1 cellular context compared by ENCODE assay signal in the genomic region with DNA sequence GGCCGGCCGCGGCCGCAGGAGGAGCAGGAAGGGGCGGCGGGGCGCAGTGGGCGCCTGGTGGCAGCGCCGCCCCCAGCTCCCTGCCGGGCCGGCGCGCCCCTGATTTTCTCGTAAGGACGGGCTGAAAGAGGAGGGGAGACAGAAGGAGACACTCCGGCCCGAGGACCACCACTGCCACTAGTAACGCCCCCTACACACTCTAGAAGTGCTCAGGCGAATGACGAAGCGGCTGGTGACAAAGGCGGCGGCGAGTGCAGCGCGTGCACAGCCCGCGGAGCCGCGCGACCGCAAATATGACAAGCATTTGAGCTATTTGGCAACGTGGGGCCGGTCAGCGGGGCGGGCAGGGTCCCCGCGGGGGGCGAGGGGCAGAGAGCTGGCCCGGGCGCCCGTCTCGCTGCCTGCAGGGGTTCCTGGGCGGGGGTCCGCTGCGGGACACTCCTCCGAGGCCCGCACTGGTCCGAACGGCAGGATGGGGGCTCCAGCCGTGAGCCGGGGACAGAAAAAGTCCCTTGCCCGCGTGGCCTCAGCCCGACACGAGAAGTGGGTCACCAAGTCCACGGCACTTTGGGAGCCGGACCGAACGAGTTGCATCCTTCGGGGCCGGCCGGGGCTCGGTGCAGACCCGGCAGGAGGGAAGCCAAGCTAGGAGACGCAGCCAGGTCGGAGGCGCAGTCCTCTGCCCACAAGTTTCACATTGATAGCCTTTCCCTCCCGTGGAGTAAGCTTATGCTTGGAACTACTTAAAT.
TF ChIP-seq lines count a peak whose summit lies in the region.

No MANE protein-coding gene starts in this region.

TF ChIP-seq in K562, 482 proteins besides CTCF, POLR2A, EP300 and RAD21 (continued from another document and continues in another):
- TF ChIP-seq KLF13 (tag; IDR thresholded peaks at IDR 0.05; ENCODE audit: borderline replicate concordance, low read depth) (peak; percentile 70; the same call in 1 of the 2 replicates), PRPF4 (IDR thresholded peaks at IDR 0.05; ENCODE audit: insufficient read depth, low read depth, low read length, poor library complexity, severe bottlenecking) (no peak), NKRF (IDR thresholded peaks at IDR 0.05; ENCODE audit: borderline replicate concordance) (no peak), ZBTB9 (CRISPR knock-in tag; IDR thresholded peaks at IDR 0.05) (peak; percentile 50; the same call in 1 of the 2 replicates), UBTF (IDR thresholded peaks at IDR 0.05; ENCODE audit: borderline replicate concordance in 1 of 2, low read depth in 2 of 2, low read length in 2 of 2) (peak in 1 of 2 experiments; percentile 62; a peak in 1 of 4 replicates), ZNF134 (CRISPR knock-in tag; conservative IDR thresholded peaks at IDR 0.05) (no peak), FOSL1 (tag; conservative IDR thresholded peaks at IDR 0.05) (peak; percentile 77), SNIP1 (IDR thresholded peaks at IDR 0.05; ENCODE audit: low read depth) (no peak), HCFC1 (IDR thresholded peaks at IDR 0.05; ENCODE audit: low read depth, low read length) (no peak), PHF8 (IDR thresholded peaks at IDR 0.05; ENCODE audit: borderline replicate concordance, low read length) (peak; percentile 91; the same call in 1 of the 2 replicates), ZFX (CRISPR knock-in tag; IDR thresholded peaks at IDR 0.05) (peak; percentile 88), CHCHD3 (CRISPR knock-in tag; IDR thresholded peaks at IDR 0.05) (no peak), ZNF316 (IDR thresholded peaks at IDR 0.05) (no peak), PTRF (tag; IDR thresholded peaks at IDR 0.05) (no peak), SUPT5H (IDR thresholded peaks at IDR 0.05) (peak; percentile 72; the same call in 1 of the 2 replicates), XRCC3 (IDR thresholded peaks at IDR 0.05) (no peak), MEIS2 (IDR thresholded peaks at IDR 0.05; ENCODE audit: partially characterized antibody) (no peak), IRF9 (tag; IDR thresholded peaks at IDR 0.05) (no peak), SMARCA5 (IDR thresholded peaks at IDR 0.05) (no peak), ZNF24 (IDR thresholded peaks at IDR 0.05) (no peak), NR0B1 (IDR thresholded peaks at IDR 0.05; ENCODE audit: partially characterized antibody) (no peak), NBN (IDR thresholded peaks at IDR 0.05; ENCODE audit: low read depth) (no peak; the same call in 1 of the 2 replicates), ATF3 (IDR thresholded peaks at IDR 0.05) (no peak), ATF3 (CRISPR knock-in tag; conservative IDR thresholded peaks at IDR 0.05) (peak; percentile 64; the same call in 1 of the 2 replicates), CHD2 (IDR thresholded peaks at IDR 0.05; ENCODE audit: low read depth, low read length) (no peak), RB1 (IDR thresholded peaks at IDR 0.05; ENCODE audit: low read depth) (peak; percentile 68; the same call in 1 of the 2 replicates), JUN (IDR thresholded peaks at IDR 0.05; ENCODE audit: borderline replicate concordance, low read depth, low read length) (peak; percentile 18; the same call in 1 of the 2 replicates), JUN (CRISPR knock-in tag; IDR thresholded peaks at IDR 0.05; ENCODE audit: borderline replicate concordance) (peak; percentile 69; the same call in 1 of the 2 replicates), PHB (CRISPR knock-in tag; IDR thresholded peaks at IDR 0.05) (no peak), ZNF143 (CRISPR knock-in tag; IDR thresholded peaks at IDR 0.05) (no peak)
- TF ChIP-seq, protein P1, sequence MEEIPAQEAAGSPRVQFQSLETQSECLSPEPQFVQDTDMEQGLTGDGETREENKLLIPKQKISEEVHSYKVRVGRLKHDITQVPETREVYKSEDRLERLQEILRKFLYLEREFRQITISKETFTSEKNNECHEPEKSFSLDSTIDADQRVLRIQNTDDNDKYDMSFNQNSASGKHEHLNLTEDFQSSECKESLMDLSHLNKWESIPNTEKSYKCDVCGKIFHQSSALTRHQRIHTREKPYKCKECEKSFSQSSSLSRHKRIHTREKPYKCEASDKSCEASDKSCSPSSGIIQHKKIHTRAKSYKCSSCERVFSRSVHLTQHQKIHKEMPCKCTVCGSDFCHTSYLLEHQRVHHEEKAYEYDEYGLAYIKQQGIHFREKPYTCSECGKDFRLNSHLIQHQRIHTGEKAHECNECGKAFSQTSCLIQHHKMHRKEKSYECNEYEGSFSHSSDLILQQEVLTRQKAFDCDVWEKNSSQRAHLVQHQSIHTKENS (CRISPR knock-in tag; IDR thresholded peaks at IDR 0.05): no peak
- TF ChIP-seq, protein P2, sequence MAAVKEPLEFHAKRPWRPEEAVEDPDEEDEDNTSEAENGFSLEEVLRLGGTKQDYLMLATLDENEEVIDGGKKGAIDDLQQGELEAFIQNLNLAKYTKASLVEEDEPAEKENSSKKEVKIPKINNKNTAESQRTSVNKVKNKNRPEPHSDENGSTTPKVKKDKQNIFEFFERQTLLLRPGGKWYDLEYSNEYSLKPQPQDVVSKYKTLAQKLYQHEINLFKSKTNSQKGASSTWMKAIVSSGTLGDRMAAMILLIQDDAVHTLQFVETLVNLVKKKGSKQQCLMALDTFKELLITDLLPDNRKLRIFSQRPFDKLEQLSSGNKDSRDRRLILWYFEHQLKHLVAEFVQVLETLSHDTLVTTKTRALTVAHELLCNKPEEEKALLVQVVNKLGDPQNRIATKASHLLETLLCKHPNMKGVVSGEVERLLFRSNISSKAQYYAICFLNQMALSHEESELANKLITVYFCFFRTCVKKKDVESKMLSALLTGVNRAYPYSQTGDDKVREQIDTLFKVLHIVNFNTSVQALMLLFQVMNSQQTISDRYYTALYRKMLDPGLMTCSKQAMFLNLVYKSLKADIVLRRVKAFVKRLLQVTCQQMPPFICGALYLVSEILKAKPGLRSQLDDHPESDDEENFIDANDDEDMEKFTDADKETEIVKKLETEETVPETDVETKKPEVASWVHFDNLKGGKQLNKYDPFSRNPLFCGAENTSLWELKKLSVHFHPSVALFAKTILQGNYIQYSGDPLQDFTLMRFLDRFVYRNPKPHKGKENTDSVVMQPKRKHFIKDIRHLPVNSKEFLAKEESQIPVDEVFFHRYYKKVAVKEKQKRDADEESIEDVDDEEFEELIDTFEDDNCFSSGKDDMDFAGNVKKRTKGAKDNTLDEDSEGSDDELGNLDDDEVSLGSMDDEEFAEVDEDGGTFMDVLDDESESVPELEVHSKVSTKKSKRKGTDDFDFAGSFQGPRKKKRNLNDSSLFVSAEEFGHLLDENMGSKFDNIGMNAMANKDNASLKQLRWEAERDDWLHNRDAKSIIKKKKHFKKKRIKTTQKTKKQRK (IDR thresholded peaks at IDR 0.05; ENCODE audit: borderline replicate concordance, low read depth, low read length): no peak
- TF ChIP-seq, protein P3, sequence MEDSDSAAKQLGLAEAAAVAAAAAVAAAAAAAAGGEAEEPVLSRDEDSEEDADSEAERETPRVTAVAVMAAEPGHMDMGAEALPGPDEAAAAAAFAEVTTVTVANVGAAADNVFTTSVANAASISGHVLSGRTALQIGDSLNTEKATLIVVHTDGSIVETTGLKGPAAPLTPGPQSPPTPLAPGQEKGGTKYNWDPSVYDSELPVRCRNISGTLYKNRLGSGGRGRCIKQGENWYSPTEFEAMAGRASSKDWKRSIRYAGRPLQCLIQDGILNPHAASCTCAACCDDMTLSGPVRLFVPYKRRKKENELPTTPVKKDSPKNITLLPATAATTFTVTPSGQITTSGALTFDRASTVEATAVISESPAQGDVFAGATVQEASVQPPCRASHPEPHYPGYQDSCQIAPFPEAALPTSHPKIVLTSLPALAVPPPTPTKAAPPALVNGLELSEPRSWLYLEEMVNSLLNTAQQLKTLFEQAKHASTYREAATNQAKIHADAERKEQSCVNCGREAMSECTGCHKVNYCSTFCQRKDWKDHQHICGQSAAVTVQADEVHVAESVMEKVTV (CRISPR knock-in tag; IDR thresholded peaks at IDR 0.05): no peak
- TF ChIP-seq, protein P4, sequence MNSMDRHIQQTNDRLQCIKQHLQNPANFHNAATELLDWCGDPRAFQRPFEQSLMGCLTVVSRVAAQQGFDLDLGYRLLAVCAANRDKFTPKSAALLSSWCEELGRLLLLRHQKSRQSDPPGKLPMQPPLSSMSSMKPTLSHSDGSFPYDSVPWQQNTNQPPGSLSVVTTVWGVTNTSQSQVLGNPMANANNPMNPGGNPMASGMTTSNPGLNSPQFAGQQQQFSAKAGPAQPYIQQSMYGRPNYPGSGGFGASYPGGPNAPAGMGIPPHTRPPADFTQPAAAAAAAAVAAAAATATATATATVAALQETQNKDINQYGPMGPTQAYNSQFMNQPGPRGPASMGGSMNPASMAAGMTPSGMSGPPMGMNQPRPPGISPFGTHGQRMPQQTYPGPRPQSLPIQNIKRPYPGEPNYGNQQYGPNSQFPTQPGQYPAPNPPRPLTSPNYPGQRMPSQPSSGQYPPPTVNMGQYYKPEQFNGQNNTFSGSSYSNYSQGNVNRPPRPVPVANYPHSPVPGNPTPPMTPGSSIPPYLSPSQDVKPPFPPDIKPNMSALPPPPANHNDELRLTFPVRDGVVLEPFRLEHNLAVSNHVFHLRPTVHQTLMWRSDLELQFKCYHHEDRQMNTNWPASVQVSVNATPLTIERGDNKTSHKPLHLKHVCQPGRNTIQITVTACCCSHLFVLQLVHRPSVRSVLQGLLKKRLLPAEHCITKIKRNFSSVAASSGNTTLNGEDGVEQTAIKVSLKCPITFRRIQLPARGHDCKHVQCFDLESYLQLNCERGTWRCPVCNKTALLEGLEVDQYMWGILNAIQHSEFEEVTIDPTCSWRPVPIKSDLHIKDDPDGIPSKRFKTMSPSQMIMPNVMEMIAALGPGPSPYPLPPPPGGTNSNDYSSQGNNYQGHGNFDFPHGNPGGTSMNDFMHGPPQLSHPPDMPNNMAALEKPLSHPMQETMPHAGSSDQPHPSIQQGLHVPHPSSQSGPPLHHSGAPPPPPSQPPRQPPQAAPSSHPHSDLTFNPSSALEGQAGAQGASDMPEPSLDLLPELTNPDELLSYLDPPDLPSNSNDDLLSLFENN (IDR thresholded peaks at IDR 0.05; ENCODE audit: low read depth in 2 of 2, low read length in 2 of 2): no peak
